ENCODE assay signal across 11 cellular contexts in genomic region chr22:31162015-31162765, GRCh38. TPM values are rescaled to one million over a fixed set of nuclear protein-coding genes. Genes with fewer than 3 reads are reported as not detected.
DNase-seq lines count a peak whose midpoint lies in the region; ATAC-seq, FAIRE-seq and TF ChIP-seq lines count a peak whose summit lies in the region.
"Had no signal": no experiment of that assay in that cellular context is flagged by ENCODE, and none has a peak within 500 bp of the region (broad histone marks: within the 10 kb centered on the region; RNA-seq: fewer than 3 reads in every experiment).

No MANE protein-coding gene starts in this region.

- H3K9me1 ChIP-seq in keratinocyte (ENCODE audit: control insufficient read depth, extremely low read depth, insufficient read depth, low read length): no peaks in the 10 kb centered on the region

- H4K20me1 ChIP-seq in keratinocyte (ENCODE audit: control insufficient read depth, extremely low read depth, insufficient read depth, low read length): no peaks in the 10 kb centered on the region

- H3K36me3 Mint-ChIP-seq in activated CD4-positive, alpha-beta T cell treated with anti-CD3 and anti-CD28 coated beads, Interleukin-2, amount 10 ng/mL, durations not matched to agents 24 days and 14 days (ENCODE audit: low read depth): peaks cover 15% of the 10 kb centered on the region
- H3K36me3 Mint-ChIP-seq in activated T-helper 2 cell treated with anti-CD3 and anti-CD28 coated beads, Interferon-gamma antibody, Interleukin-2, Interleukin-4, amounts not matched to agents 10 μg/mL and 5 μg/mL and 100 μg/mL, durations not matched to agents 14 hours and 24 hours and 36 hours (ENCODE audit: low read depth): peaks cover 34% of the 10 kb centered on the region

- H3K9ac ChIP-seq in keratinocyte (ENCODE audit: control insufficient read depth, extremely low read depth, insufficient read depth, low read length): no peak overlapping the region
- peak overlapping the region in 2 of 5 donors; percentile 39 to 41 for H3K9ac ChIP-seq in subcutaneous abdominal adipose tissue (ENCODE audit: low read length in 5 of 5)

- FAIRE-seq in keratinocyte (lab: Jason Lieb, UNC): no peak
- FAIRE-seq: H1 had no signal

- H3K36me3 ChIP-seq in keratinocyte (ENCODE audit: control insufficient read depth in 2 of 2, extremely low read depth in 1 of 2, insufficient read depth in 2 of 2, low read length in 2 of 2): peaks cover 3 to 11% of the 10 kb centered on the region in 2 experiments
- H3K36me3 ChIP-seq in subcutaneous abdominal adipose tissue (ENCODE audit: control insufficient read depth in 5 of 5, insufficient read depth in 5 of 5, low read length in 5 of 5): peaks cover 0 to 14% (median 6%) of the 10 kb centered on the region in 5 donors
- H3K36me3 ChIP-seq in effector memory CD4-positive, alpha-beta T cell (ENCODE audit: control insufficient read depth, insufficient read depth, low read length): peaks cover 5% of the 10 kb centered on the region

- H3K4me1 ChIP-seq in keratinocyte (ENCODE audit: control insufficient read depth, extremely low read depth, insufficient read depth, low read length): peaks cover 19% of the 10 kb centered on the region
- peaks cover 0 to 37% (median 30%) of the 10 kb centered on the region in 5 donors for H3K4me1 ChIP-seq in subcutaneous abdominal adipose tissue (ENCODE audit: control insufficient read depth in 5 of 5, insufficient read depth in 5 of 5, low read length in 5 of 5)
- H3K4me1 ChIP-seq in effector memory CD4-positive, alpha-beta T cell (ENCODE audit: control insufficient read depth, insufficient read depth, low read length, poor library complexity, severe bottlenecking): peaks cover 10% of the 10 kb centered on the region

- H3K4me3 ChIP-seq in keratinocyte (ENCODE audit: control insufficient read depth in 2 of 3, extremely low read depth in 1 of 3, insufficient read depth in 2 of 3, low read depth in 1 of 3, low read length in 3 of 3) (no peak overlapping the region), subcutaneous abdominal adipose tissue (ENCODE audit: low read depth in 1 of 5, low read length in 5 of 5) (no peak overlapping the region)
- no peak overlapping the region for H3K4me3 ChIP-seq in effector memory CD4-positive, alpha-beta T cell (ENCODE audit: insufficient read depth, low read depth, low read length, poor library complexity, severe bottlenecking)

- H3K27me3 Mint-ChIP-seq in activated CD4-positive, alpha-beta T cell treated with anti-CD3 and anti-CD28 coated beads, Interleukin-2, amount 10 ng/mL, durations not matched to agents 24 days and 14 days: peaks cover 4% of the 10 kb centered on the region
- H3K27me3 Mint-ChIP-seq in activated T-helper 2 cell treated with anti-CD3 and anti-CD28 coated beads, Interferon-gamma antibody, Interleukin-2, Interleukin-4, amounts not matched to agents 10 μg/mL and 5 μg/mL and 100 μg/mL, durations not matched to agents 14 hours and 24 hours and 36 hours (ENCODE audit: low read depth): peaks cover 2% of the 10 kb centered on the region

- H3K9me3 ChIP-seq in keratinocyte (ENCODE audit: control insufficient read depth, low read depth, low read length) (no peaks in the 10 kb centered on the region), subcutaneous abdominal adipose tissue (ENCODE audit: control insufficient read depth in 5 of 5, low read length in 5 of 5) (no peaks in the 10 kb centered on the region)
- H3K9me3 ChIP-seq in effector memory CD4-positive, alpha-beta T cell (ENCODE audit: control insufficient read depth, low read length): no peaks in the 10 kb centered on the region

- H3K4me2 ChIP-seq in keratinocyte (ENCODE audit: control insufficient read depth, extremely low read depth, insufficient read depth, low read depth, low read length): peak overlapping the region; percentile 96

- no peak overlapping the region for H2AFZ ChIP-seq in keratinocyte (ENCODE audit: control insufficient read depth, low read length)

- intact Hi-C loops in activated CD4-positive, alpha-beta T cell treated with anti-CD3 and anti-CD28 coated beads, Interleukin-2, amount 10 ng/mL, durations not matched to agents 24 days and 14 days (cut with micrococcal nuclease): loop anchor here (5.0 kb wide), 2 partner anchors 65 to 195 kb away; partner anchors contain the start of genes MORC2 and TUG1
- intact Hi-C loops in activated T-helper 2 cell treated with anti-CD3 and anti-CD28 coated beads, Interferon-gamma antibody, Interleukin-2, Interleukin-4, amounts not matched to agents 10 μg/mL and 5 μg/mL and 100 μg/mL, durations not matched to agents 14 hours and 24 hours and 36 hours (cut with micrococcal nuclease): loop anchor here (5.0 kb wide), 1 partner anchor 50 kb away; the partner anchor contains the start of gene LIMK2

- dilution Hi-C loops in keratinocyte (cut with MboI; ENCODE audit: extremely low pct_ligation_motif_present, low sequenced_read_pairs): no loop called here

- no peak for DNase-seq in activated CD4-positive, alpha-beta T cell treated with anti-CD3 and anti-CD28 coated beads, Interleukin-2, amount 10 ng/mL, durations not matched to agents 24 days and 14 days
- DNase-seq in activated CD4-positive, alpha-beta T cell treated with anti-CD3 and anti-CD28 coated beads for 1 hour: no peak
- no peak for DNase-seq in activated T-helper 2 cell treated with anti-CD3 and anti-CD28 coated beads, Interferon-gamma antibody, Interleukin-2, Interleukin-4, amounts not matched to agents 10 μg/mL and 5 μg/mL and 100 μg/mL, durations not matched to agents 14 hours and 24 hours and 36 hours (ENCODE audit: low spot score)
- DNase-seq in keratinocyte (ENCODE audit: low read depth, low spot score): no peak
- DNase-seq in effector memory CD4-positive, alpha-beta T cell: no peak
- DNase-seq in activated effector memory CD4-positive, alpha-beta T cell treated with Interleukin-2 at 50 U/mL for 16 hours: no peak

- no peaks in the 10 kb centered on the region for H3K9me3 Mint-ChIP-seq in activated CD4-positive, alpha-beta T cell treated with anti-CD3 and anti-CD28 coated beads, Interleukin-2, amount 10 ng/mL, durations not matched to agents 24 days and 14 days
- H3K9me3 Mint-ChIP-seq in activated T-helper 2 cell treated with anti-CD3 and anti-CD28 coated beads, Interferon-gamma antibody, Interleukin-2, Interleukin-4, amounts not matched to agents 10 μg/mL and 5 μg/mL and 100 μg/mL, durations not matched to agents 14 hours and 24 hours and 36 hours: no peaks in the 10 kb centered on the region

- H3K27ac Mint-ChIP-seq in activated CD4-positive, alpha-beta T cell treated with anti-CD3 and anti-CD28 coated beads, Interleukin-2, amount 10 ng/mL, durations not matched to agents 24 days and 14 days: no peak overlapping the region
- H3K27ac Mint-ChIP-seq in activated T-helper 2 cell treated with anti-CD3 and anti-CD28 coated beads, Interferon-gamma antibody, Interleukin-2, Interleukin-4, amounts not matched to agents 10 μg/mL and 5 μg/mL and 100 μg/mL, durations not matched to agents 14 hours and 24 hours and 36 hours: no peak overlapping the region

- no peaks in the 10 kb centered on the region for H3K27me3 ChIP-seq in keratinocyte (ENCODE audit: control insufficient read depth, extremely low read depth, insufficient read depth, low read length)
- no peaks in the 10 kb centered on the region for H3K27me3 ChIP-seq in subcutaneous abdominal adipose tissue (ENCODE audit: control insufficient read depth in 5 of 5, insufficient read depth in 4 of 5, low read length in 5 of 5)
- no peaks in the 10 kb centered on the region for H3K27me3 ChIP-seq in effector memory CD4-positive, alpha-beta T cell (replicated peaks; ENCODE audit: control insufficient read depth, insufficient read depth, low read length, poor library complexity, severe bottlenecking)

- peaks cover 32% of the 10 kb centered on the region for H3K4me1 Mint-ChIP-seq in activated CD4-positive, alpha-beta T cell treated with anti-CD3 and anti-CD28 coated beads, Interleukin-2, amount 10 ng/mL, durations not matched to agents 24 days and 14 days
- peaks cover 16% of the 10 kb centered on the region for H3K4me1 Mint-ChIP-seq in activated T-helper 2 cell treated with anti-CD3 and anti-CD28 coated beads, Interferon-gamma antibody, Interleukin-2, Interleukin-4, amounts not matched to agents 10 μg/mL and 5 μg/mL and 100 μg/mL, durations not matched to agents 14 hours and 24 hours and 36 hours (ENCODE audit: low read depth)

- no peak overlapping the region for H3K27ac ChIP-seq in keratinocyte (ENCODE audit: control insufficient read depth, insufficient read depth, low read length)
- H3K27ac ChIP-seq in subcutaneous abdominal adipose tissue (ENCODE audit: low read depth, low read length): peak overlapping the region; percentile 97
- no peak overlapping the region for H3K27ac ChIP-seq in effector memory CD4-positive, alpha-beta T cell (ENCODE audit: insufficient read depth, low read length, poor library complexity, severe bottlenecking)

- TF ChIP-seq CTCF in keratinocyte (optimal IDR thresholded peaks at IDR 0.05 in 1 of 3, IDR thresholded peaks at IDR 0.05 in 1 of 3, conservative IDR thresholded peaks at IDR 0.05 in 1 of 3; ENCODE audit: extremely low read depth in 1 of 3, insufficient read depth in 2 of 3, low read length in 3 of 3): peak in 1 of 3 experiments; percentile 19

- peak overlapping the region; percentile 42 for H3K4me3 Mint-ChIP-seq in activated CD4-positive, alpha-beta T cell treated with anti-CD3 and anti-CD28 coated beads, Interleukin-2, amount 10 ng/mL, durations not matched to agents 24 days and 14 days
- peak overlapping the region; percentile 33 for H3K4me3 Mint-ChIP-seq in activated T-helper 2 cell treated with anti-CD3 and anti-CD28 coated beads, Interferon-gamma antibody, Interleukin-2, Interleukin-4, amounts not matched to agents 10 μg/mL and 5 μg/mL and 100 μg/mL, durations not matched to agents 14 hours and 24 hours and 36 hours (ENCODE audit: low read depth)

- peaks cover 41% of the 10 kb centered on the region for H3K79me2 ChIP-seq in keratinocyte (ENCODE audit: control insufficient read depth, insufficient read depth, low read length)

- no peak for ATAC-seq in GM18517 (IDR thresholded peaks at IDR 0.05; ENCODE audit: unreplicated experiment)

RNA-seq across cellular contexts. Expression of gene RNF185, which starts 2.2 kb away (rescaled TPM):
- total RNA-seq in activated CD4-positive, alpha-beta T cell treated with anti-CD3 and anti-CD28 coated beads, Interleukin-2, amount 10 ng/mL, durations not matched to agents 24 days and 14 days: 17.0 and 19.4 TPM in 2 replicates
- total RNA-seq in activated T-helper 2 cell treated with anti-CD3 and anti-CD28 coated beads, Interferon-gamma antibody, Interleukin-2, Interleukin-4, amounts not matched to agents 10 μg/mL and 5 μg/mL and 100 μg/mL, durations not matched to agents 14 hours and 24 hours and 36 hours: 15.5 and 18.1 TPM in 2 replicates
- polyA plus RNA-seq in keratinocyte: 35.1 to 44.3 TPM (median 35.4 TPM) in 3 replicates
- 14.5 TPM for polyA plus RNA-seq in keratinocyte (2011; ENCODE audit: low read depth)
- 28.0 and 37.6 TPM in 2 replicates for polyA plus RNA-seq in keratinocyte (2011; cell fraction: cytosol; rRNA removed)
- 40.4 and 40.6 TPM in 2 replicates for polyA plus RNA-seq in keratinocyte (2011; cell fraction: nucleus; rRNA removed)
- 21.1 and 36.6 TPM in 2 replicates for polyA plus RNA-seq in keratinocyte (2012; ENCODE audit: low replicate concordance)
- polyA minus RNA-seq in keratinocyte: 19.9 to 33.9 TPM (median 27.0 TPM) in 3 replicates
- 20.1 TPM for polyA minus RNA-seq in keratinocyte (2011; cell fraction: cytosol; rRNA and poly(A)+ RNA removed)
- 17.8 and 25.9 TPM in 2 replicates for polyA minus RNA-seq in keratinocyte (2011; cell fraction: nucleus; rRNA and poly(A)+ RNA removed)

RNA-seq across cellular contexts. Expression of gene PLA2G3, which starts 21.9 kb away (rescaled TPM):
- not detected in 2 replicates for total RNA-seq in activated CD4-positive, alpha-beta T cell treated with anti-CD3 and anti-CD28 coated beads, Interleukin-2, amount 10 ng/mL, durations not matched to agents 24 days and 14 days
- not detected in 2 replicates for total RNA-seq in activated T-helper 2 cell treated with anti-CD3 and anti-CD28 coated beads, Interferon-gamma antibody, Interleukin-2, Interleukin-4, amounts not matched to agents 10 μg/mL and 5 μg/mL and 100 μg/mL, durations not matched to agents 14 hours and 24 hours and 36 hours
- polyA plus RNA-seq in keratinocyte: 0.37 to 0.39 TPM (median 0.38 TPM) in 3 replicates
- polyA plus RNA-seq in keratinocyte (2011; ENCODE audit: low read depth): 0.70 TPM
- polyA plus RNA-seq in keratinocyte (2011; cell fraction: cytosol; rRNA removed): 0.11 and 0.12 TPM in 2 replicates
- 0.34 and 0.53 TPM in 2 replicates for polyA plus RNA-seq in keratinocyte (2011; cell fraction: nucleus; rRNA removed)
- polyA plus RNA-seq in keratinocyte (2012; ENCODE audit: low replicate concordance): 0.44 and 2.1 TPM in 2 replicates
- 0.46 to 0.59 TPM in 2 of 3 replicates, not detected in the other for polyA minus RNA-seq in keratinocyte
- not detected for polyA minus RNA-seq in keratinocyte (2011; cell fraction: cytosol; rRNA and poly(A)+ RNA removed)
- 0.21 TPM in 1 of 2 replicates, not detected in the other for polyA minus RNA-seq in keratinocyte (2011; cell fraction: nucleus; rRNA and poly(A)+ RNA removed)
- total RNA-seq: skeletal muscle tissue; T-helper 2 cell treated with Interferon-gamma antibody and Interleukin-4, amounts not matched to agents 100 ng/mL and 5 ng/mL, for 36 hours had no signal

RNA-seq across cellular contexts. Expression of gene INPP5J, which starts 39.4 kb away (rescaled TPM):
- 0.07 and 0.26 TPM in 2 replicates for total RNA-seq in activated CD4-positive, alpha-beta T cell treated with anti-CD3 and anti-CD28 coated beads, Interleukin-2, amount 10 ng/mL, durations not matched to agents 24 days and 14 days
- total RNA-seq in activated T-helper 2 cell treated with anti-CD3 and anti-CD28 coated beads, Interferon-gamma antibody, Interleukin-2, Interleukin-4, amounts not matched to agents 10 μg/mL and 5 μg/mL and 100 μg/mL, durations not matched to agents 14 hours and 24 hours and 36 hours: 0.18 and 0.30 TPM in 2 replicates
- polyA plus RNA-seq in keratinocyte: 0.14 to 0.26 TPM (median 0.22 TPM) in 3 replicates
- polyA plus RNA-seq in keratinocyte (2011; ENCODE audit: low read depth): 0.56 TPM
- polyA plus RNA-seq in keratinocyte (2011; cell fraction: cytosol; rRNA removed): 0.09 and 0.27 TPM in 2 replicates
- polyA plus RNA-seq in keratinocyte (2011; cell fraction: nucleus; rRNA removed): 0.69 and 0.95 TPM in 2 replicates
- polyA plus RNA-seq in keratinocyte (2012; ENCODE audit: low replicate concordance): 0.46 and 0.72 TPM in 2 replicates
- polyA minus RNA-seq in keratinocyte: 0.33 to 1.8 TPM in 2 of 3 replicates, not detected in the other
- not detected for polyA minus RNA-seq in keratinocyte (2011; cell fraction: cytosol; rRNA and poly(A)+ RNA removed)
- 0.32 TPM in 1 of 2 replicates, not detected in the other for polyA minus RNA-seq in keratinocyte (2011; cell fraction: nucleus; rRNA and poly(A)+ RNA removed)
- total RNA-seq: skeletal muscle tissue; T-helper 2 cell treated with Interferon-gamma antibody and Interleukin-4, amounts not matched to agents 100 ng/mL and 5 ng/mL, for 36 hours had no signal

RNA-seq across cellular contexts. Expression of gene LIMK2, which starts 49.9 kb away (rescaled TPM):
- total RNA-seq in activated CD4-positive, alpha-beta T cell treated with anti-CD3 and anti-CD28 coated beads, Interleukin-2, amount 10 ng/mL, durations not matched to agents 24 days and 14 days: 34.2 and 35.9 TPM in 2 replicates
- total RNA-seq in activated T-helper 2 cell treated with anti-CD3 and anti-CD28 coated beads, Interferon-gamma antibody, Interleukin-2, Interleukin-4, amounts not matched to agents 10 μg/mL and 5 μg/mL and 100 μg/mL, durations not matched to agents 14 hours and 24 hours and 36 hours: 31.1 and 33.9 TPM in 2 replicates
- polyA plus RNA-seq in keratinocyte: 28.8 to 56.3 TPM (median 42.6 TPM) in 3 replicates
- 118 TPM for polyA plus RNA-seq in keratinocyte (2011; ENCODE audit: low read depth)
- polyA plus RNA-seq in keratinocyte (2011; cell fraction: cytosol; rRNA removed): 49.1 and 67.7 TPM in 2 replicates
- 166 and 190 TPM in 2 replicates for polyA plus RNA-seq in keratinocyte (2011; cell fraction: nucleus; rRNA removed)
- polyA plus RNA-seq in keratinocyte (2012; ENCODE audit: low replicate concordance): 97.8 and 136 TPM in 2 replicates
- 62.9 to 141 TPM (median 89.5 TPM) in 3 replicates for polyA minus RNA-seq in keratinocyte
- 27.8 TPM for polyA minus RNA-seq in keratinocyte (2011; cell fraction: cytosol; rRNA and poly(A)+ RNA removed)
- polyA minus RNA-seq in keratinocyte (2011; cell fraction: nucleus; rRNA and poly(A)+ RNA removed): 91.0 and 121 TPM in 2 replicates

RNA-seq across cellular contexts. Expression of gene SELENOM, which starts 54.8 kb away (rescaled TPM):
- total RNA-seq in activated CD4-positive, alpha-beta T cell treated with anti-CD3 and anti-CD28 coated beads, Interleukin-2, amount 10 ng/mL, durations not matched to agents 24 days and 14 days: 7.4 and 8.2 TPM in 2 replicates
- total RNA-seq in activated T-helper 2 cell treated with anti-CD3 and anti-CD28 coated beads, Interferon-gamma antibody, Interleukin-2, Interleukin-4, amounts not matched to agents 10 μg/mL and 5 μg/mL and 100 μg/mL, durations not matched to agents 14 hours and 24 hours and 36 hours: 7.9 and 9.4 TPM in 2 replicates
- polyA plus RNA-seq in keratinocyte: 9.1 to 27.7 TPM (median 16.3 TPM) in 3 replicates
- polyA plus RNA-seq in keratinocyte (2011; ENCODE audit: low read depth): 2.0 TPM
- 15.6 and 62.0 TPM in 2 replicates for polyA plus RNA-seq in keratinocyte (2011; cell fraction: cytosol; rRNA removed)
- polyA plus RNA-seq in keratinocyte (2011; cell fraction: nucleus; rRNA removed): 21.0 and 31.3 TPM in 2 replicates
- polyA plus RNA-seq in keratinocyte (2012; ENCODE audit: low replicate concordance): 20.2 and 23.6 TPM in 2 replicates
- polyA minus RNA-seq in keratinocyte: 2.7 to 13.0 TPM (median 4.8 TPM) in 3 replicates
- polyA minus RNA-seq in keratinocyte (2011; cell fraction: cytosol; rRNA and poly(A)+ RNA removed): 29.4 TPM
- polyA minus RNA-seq in keratinocyte (2011; cell fraction: nucleus; rRNA and poly(A)+ RNA removed): 9.5 and 10.3 TPM in 2 replicates
